ENCODE assay signal across 26 cellular contexts in the genomic region with DNA sequence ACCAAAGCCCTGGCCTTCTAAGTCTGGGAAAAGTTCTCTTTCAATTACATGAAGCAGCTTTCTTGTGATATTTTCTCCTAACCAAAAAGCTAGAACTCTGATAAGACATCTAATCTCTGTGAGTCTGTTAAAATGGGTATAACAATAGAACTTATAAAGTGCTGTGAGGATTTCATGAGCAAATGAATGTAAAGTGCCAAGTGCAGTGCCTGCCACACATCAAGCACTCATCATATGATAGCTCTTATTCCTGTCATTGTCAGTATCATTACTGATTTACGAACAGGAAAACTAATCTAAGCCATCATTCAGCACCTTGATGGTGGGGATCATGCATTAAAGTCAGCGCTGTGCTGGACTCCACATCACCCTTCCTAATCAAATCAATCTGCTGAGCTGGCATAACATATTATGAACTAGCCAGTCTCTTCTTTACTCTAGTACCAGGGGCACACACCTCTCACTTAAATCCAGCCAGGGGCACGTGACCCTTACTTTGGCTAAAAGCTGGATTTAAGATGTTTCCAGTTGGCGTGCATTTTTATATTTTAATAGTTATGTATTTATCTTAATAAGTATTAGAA. TPM values are rescaled to one million over a fixed set of nuclear protein-coding genes. Genes with fewer than 3 reads are reported as not detected.
"Had no signal": no experiment of that assay in that cellular context is flagged by ENCODE, and none has a peak within 500 bp of the region (broad histone marks: within the 10 kb centered on the region; RNA-seq: fewer than 3 reads in every experiment).

No MANE protein-coding gene starts in this region.

- H3K36me3 ChIP-seq: adrenal gland, brain microvascular endothelial cell, cardiac muscle cell, SJCRH30 had no signal

- H3K27ac ChIP-seq: adrenal gland, brain microvascular endothelial cell, cardiac muscle cell, SJCRH30, SK-N-MC had no signal

- H3K4me1 ChIP-seq: adrenal gland, SJCRH30 had no signal

- H3K27me3 ChIP-seq: adrenal gland, brain microvascular endothelial cell, cardiac muscle cell, SJCRH30 had no signal

- DNase-seq: activated CD4-positive, alpha-beta T cell treated with anti-CD3 and anti-CD28 coated beads for 36 hours; activated CD4-positive, alpha-beta T cell treated with anti-CD3 and anti-CD28 coated beads, Interleukin-2, amount 10 ng/mL, durations not matched to agents 7 days and 5 days; activated CD4-positive, alpha-beta T cell treated with anti-CD3 and anti-CD28 coated beads, Interleukin-2, amount 50 U/mL, for 48 hours; activated CD8-positive, alpha-beta memory T cell treated with anti-CD3 and anti-CD28 coated beads, Interleukin-2, amount 50 U/mL, for 4 hours; activated gamma-delta T cell treated with Interleukin-2 at 50 U/mL for 16 hours; activated naive CD4-positive, alpha-beta T cell treated with anti-CD3 and anti-CD28 coated beads for 36 hours; activated T-cell treated with anti-CD3 and anti-CD28 coated beads for 4 hours; activated T-cell treated with anti-CD3 and anti-CD28 coated beads, Interleukin-2, amount 50 U/mL, for 4 hours; adrenal gland; anterior cingulate cortex; brain microvascular endothelial cell; MM.1S; NCI-H1092 treated with DMSO at 0.1 percent for 48 hours; NCI-H1417; NCI-H146; NCI-H187; NCI-H2029 treated with DMSO at 0.1 percent for 48 hours; NCI-H2107; NCI-H226; NCI-H446 treated with DMSO at 0.1 percent for 48 hours; NCI-H524; SHP77; SJCRH30 had no signal

- H3K9me3 ChIP-seq: adrenal gland, SJCRH30 had no signal

- H3K4me3 ChIP-seq: adrenal gland, cardiac muscle cell, SJCRH30, SK-N-MC had no signal

RNA-seq across cellular contexts. Expression of gene KCTD16, which starts 37.5 kb away (rescaled TPM):
- total RNA-seq: activated T-cell treated with anti-CD3 and anti-CD28 coated beads, Interleukin-2, amount 50 U/mL, for 4 hours; activated T-helper 1 cell treated with anti-CD3 and anti-CD28 coated beads, Interleukin-12 subunit alpha, Interleukin-12 subunit beta, Interleukin-2, Interleukin-4 antibody, amounts not matched to agents 30 ng/mL and 10 ng/mL and 1 ng/mL, durations not matched to agents 14 hours and 24 hours and 36 hours had no signal
